10 cellular contexts compared by ENCODE assay signal in the genomic region with DNA sequence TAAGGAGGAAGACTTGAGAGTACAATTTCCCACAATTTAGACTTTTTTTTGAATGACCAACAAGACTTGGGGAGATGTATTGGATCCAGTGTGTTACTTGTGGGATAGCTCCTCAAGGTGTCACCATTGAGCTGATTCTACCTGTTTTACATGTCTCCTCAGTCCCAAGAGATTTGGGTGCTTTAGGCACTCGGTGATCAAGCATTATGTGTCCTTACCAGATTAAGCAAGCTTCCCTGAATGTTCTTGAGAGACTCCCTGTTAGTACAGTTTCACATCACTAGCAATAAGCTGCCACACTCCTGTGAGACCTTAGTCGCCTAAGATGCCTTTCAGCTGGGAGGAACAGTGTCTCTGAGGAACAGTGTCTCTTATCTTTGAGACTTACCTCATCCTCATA.
DNase-seq lines count a peak whose midpoint lies in the region; ATAC-seq and TF ChIP-seq lines count a peak whose summit lies in the region.
"Had no signal": no experiment of that assay in that cellular context is flagged by ENCODE, and none has a peak within 500 bp of the region (broad histone marks: within the 10 kb centered on the region; RNA-seq: fewer than 3 reads in every experiment).

No MANE protein-coding gene starts in this region.

- H3K9me3 Mint-ChIP-seq in activated naive CD8-positive, alpha-beta T cell treated with anti-CD3 and anti-CD28 coated beads, Interleukin-2, amount 50 U/mL, for 24 hours: no peaks in the 10 kb centered on the region
- H3K9me3 Mint-ChIP-seq: central memory CD8-positive, alpha-beta T cell; stimulated activated naive CD8-positive, alpha-beta T cell treated with anti-CD3 and anti-CD28 coated beads, Interleukin-15, Interleukin-2, amounts not matched to agents 100 ng/mL and 50 ng/mL, for 24 hours had no signal

- H3K36me3 Mint-ChIP-seq in activated naive CD8-positive, alpha-beta T cell treated with anti-CD3 and anti-CD28 coated beads, Interleukin-2, amount 50 U/mL, for 24 hours (ENCODE audit: low read depth): no peaks in the 10 kb centered on the region

- no peak overlapping the region for H3K4me3 Mint-ChIP-seq in activated naive CD8-positive, alpha-beta T cell treated with anti-CD3 and anti-CD28 coated beads, Interleukin-2, amount 50 U/mL, for 24 hours
- H3K4me3 Mint-ChIP-seq: central memory CD8-positive, alpha-beta T cell; stimulated activated naive CD8-positive, alpha-beta T cell treated with anti-CD3 and anti-CD28 coated beads, Interleukin-15, Interleukin-2, amounts not matched to agents 100 ng/mL and 50 ng/mL, for 24 hours had no signal

- WGBS in heart right ventricle, 2 donors: 32 to 49% methylated on average over 2 of the region's 2 CpGs

- peak; percentile 48 for TF ChIP-seq CTCF in A673 (conservative IDR thresholded peaks at IDR 0.05; ENCODE audit: low read depth, low read length)
- peak in 7 of 9 donors; percentile 16 to 42 (median 32) for TF ChIP-seq CTCF in heart right ventricle (IDR thresholded peaks at IDR 0.05)

- intact Hi-C loops in A673 (cut with micrococcal nuclease; ENCODE audit: unreplicated experiment): no loop called here
- intact Hi-C loops in heart right ventricle (cut with DNase I): loop anchor here in 2 of 10 donors (5.0 to 10.0 kb wide), 2 partner anchors 103 to 131 kb away; no protein-coding TSS in a partner anchor

- H3K9me3 ChIP-seq in A673 (ENCODE audit: low read depth, low read length, poor library complexity, severe bottlenecking) (no peaks in the 10 kb centered on the region), heart right ventricle (no peaks in the 10 kb centered on the region)

- H3K27ac ChIP-seq in A673 (ENCODE audit: low read depth, low read length, poor library complexity, severe bottlenecking) (no peak overlapping the region), heart right ventricle (no peak overlapping the region)

- ATAC-seq in GM18858 (IDR thresholded peaks at IDR 0.05; ENCODE audit: unreplicated experiment): peak; percentile 84
- peak; percentile 61 for ATAC-seq in HG03558 (IDR thresholded peaks at IDR 0.05; ENCODE audit: extremely low read depth, unreplicated experiment)
- peak in 4 of 8 donors; percentile 33 to 71 (median 54) for ATAC-seq in heart right ventricle
- ATAC-seq in activated naive CD8-positive, alpha-beta T cell treated with anti-CD3 and anti-CD28 coated beads, Interleukin-2, amount 50 U/mL, for 24 hours: no peak

- H3K4me3 ChIP-seq in A673 (ENCODE audit: low read depth, low read length, poor library complexity, severe bottlenecking) (no peak overlapping the region), heart right ventricle (no peak overlapping the region)

- H3K4me1 ChIP-seq in A673 (ENCODE audit: insufficient read depth, low read length, poor library complexity, severe bottlenecking) (no peaks in the 10 kb centered on the region), heart right ventricle (peaks cover 0 to 6% (median 0%) of the 10 kb centered on the region in 9 donors)

- no peaks in the 10 kb centered on the region for H3K27me3 ChIP-seq in A673 (replicated peaks; ENCODE audit: insufficient read depth, low read depth, low read length, poor library complexity)
- H3K27me3 ChIP-seq in heart right ventricle: no peaks in the 10 kb centered on the region

- DNase-seq in A673 (ENCODE audit: low spot score): peak; percentile 62
- DNase-seq in RKO (ENCODE audit: low spot score): peak; percentile 63
- no peak for DNase-seq in heart right ventricle
- no peak for DNase-seq in pons (ENCODE audit: low spot score)
- no peak for DNase-seq in globus pallidus (ENCODE audit: low spot score)
- no peak for DNase-seq in activated naive CD8-positive, alpha-beta T cell treated with anti-CD3 and anti-CD28 coated beads, Interleukin-2, amount 50 U/mL, for 24 hours

- POLR2A ChIA-PET in A673 (lab: Charles Lee; ENCODE audit: low non-redundant PET): interaction anchor here (0.6 kb wide), 1 partner anchor 479 kb away, joined by 3 read pairs; no protein-coding TSS in a partner anchor

- no TSS peak for BruUV-seq in A673 (replicated peaks; lab: Mats Ljungman, UMichigan)

- no peaks in the 10 kb centered on the region for H3K4me1 Mint-ChIP-seq in activated naive CD8-positive, alpha-beta T cell treated with anti-CD3 and anti-CD28 coated beads, Interleukin-2, amount 50 U/mL, for 24 hours
- H3K4me1 Mint-ChIP-seq: central memory CD8-positive, alpha-beta T cell had no signal

- H3K27me3 Mint-ChIP-seq in activated naive CD8-positive, alpha-beta T cell treated with anti-CD3 and anti-CD28 coated beads, Interleukin-2, amount 50 U/mL, for 24 hours: no peaks in the 10 kb centered on the region
- H3K27me3 Mint-ChIP-seq: central memory CD8-positive, alpha-beta T cell; stimulated activated naive CD8-positive, alpha-beta T cell treated with anti-CD3 and anti-CD28 coated beads, Interleukin-15, Interleukin-2, amounts not matched to agents 100 ng/mL and 50 ng/mL, for 24 hours had no signal

- CTCF ChIA-PET in A673 (lab: Charles Lee): interaction anchor here (0.5 kb wide), 1 partner anchor 32 kb away, joined by 9 read pairs; no protein-coding TSS in a partner anchor

- no peaks in the 10 kb centered on the region for H3K36me3 ChIP-seq in A673 (ENCODE audit: insufficient read depth, low read length, poor library complexity, severe bottlenecking)
- no peaks in the 10 kb centered on the region for H3K36me3 ChIP-seq in heart right ventricle

- no peak overlapping the region for H3K27ac Mint-ChIP-seq in activated naive CD8-positive, alpha-beta T cell treated with anti-CD3 and anti-CD28 coated beads, Interleukin-2, amount 50 U/mL, for 24 hours
- H3K27ac Mint-ChIP-seq: stimulated activated naive CD8-positive, alpha-beta T cell treated with anti-CD3 and anti-CD28 coated beads, Interleukin-15, Interleukin-2, amounts not matched to agents 100 ng/mL and 50 ng/mL, for 24 hours had no signal

Comparison
In these comparisons a context has a peak if more than half of its experiments do, and no peak if none do; other contexts are left out.
1. DNase-seq: peak in A673 (single experiment) and RKO (single experiment); none in heart right ventricle (0 of 2), pons (single experiment), globus pallidus (single experiment) and activated naive CD8-positive, alpha-beta T cell treated with anti-CD3 and anti-CD28 coated beads, Interleukin-2, amount 50 U/mL, for 24 hours (single experiment).